ENCODE assay signal across 1 cellular context in genomic region chr3:45981321-45982038, GRCh38.
TF ChIP-seq lines count a peak whose summit lies in the region.

No MANE protein-coding gene starts in this region.

TF ChIP-seq in endothelial cell of umbilical vein, 7 proteins besides CTCF, POLR2A, EP300 and RAD21:
- TF ChIP-seq EZH2 (IDR thresholded peaks at IDR 0.05; ENCODE audit: borderline replicate concordance, low read depth, low read length, severe bottlenecking) (no peak), FOS (IDR thresholded peaks at IDR 0.05; ENCODE audit: borderline replicate concordance, insufficient read depth, low read length) (peak; percentile 44)
